ENCODE assay signal across 9 cellular contexts in genomic region chr2:47172156-47172921, GRCh38. TPM values are rescaled to one million over a fixed set of nuclear protein-coding genes. Genes with fewer than 3 reads are reported as not detected.
DNase-seq lines count a peak whose midpoint lies in the region; ATAC-seq, FAIRE-seq and TF ChIP-seq lines count a peak whose summit lies in the region.
"Had no signal": no experiment of that assay in that cellular context is flagged by ENCODE, and none has a peak within 500 bp of the region (broad histone marks: within the 10 kb centered on the region; RNA-seq: fewer than 3 reads in every experiment).

No MANE protein-coding gene starts in this region.

- no peak overlapping the region for H3K9ac ChIP-seq in adipocyte (ENCODE audit: low read length)

- H3K4me3 ChIP-seq in A673 (ENCODE audit: low read depth, low read length, poor library complexity, severe bottlenecking) (peak overlapping the region; percentile 2), adipocyte (ENCODE audit: low read length) (peak overlapping the region; percentile 12)

- H3K4me1 ChIP-seq in A673 (ENCODE audit: insufficient read depth, low read length, poor library complexity, severe bottlenecking) (peaks cover 33% of the 10 kb centered on the region), adipocyte (ENCODE audit: control insufficient read depth, insufficient read depth, low read length) (peaks cover 47% of the 10 kb centered on the region)

- H3K36me3 ChIP-seq in A673 (ENCODE audit: insufficient read depth, low read length, poor library complexity, severe bottlenecking): peaks cover 52% of the 10 kb centered on the region
- peaks cover 27% of the 10 kb centered on the region for H3K36me3 ChIP-seq in adipocyte (ENCODE audit: control insufficient read depth, insufficient read depth, low read length, severe bottlenecking)

- TF ChIP-seq POLR2A in H54 (IDR thresholded peaks at IDR 0.05; ENCODE audit: low read depth, low read length): no peak

- CTCF ChIA-PET in A673 (lab: Charles Lee): no interaction called here

- POLR2A ChIA-PET in A673 (lab: Charles Lee; ENCODE audit: low non-redundant PET): no interaction called here

- H3K27me3 ChIP-seq in A673 (replicated peaks; ENCODE audit: insufficient read depth, low read depth, low read length, poor library complexity): no peaks in the 10 kb centered on the region
- no peaks in the 10 kb centered on the region for H3K27me3 ChIP-seq in adipocyte (replicated peaks; ENCODE audit: control insufficient read depth, insufficient read depth, low read length)

- no peaks in the 10 kb centered on the region for H3K9me3 ChIP-seq in A673 (ENCODE audit: low read depth, low read length, poor library complexity, severe bottlenecking)
- no peaks in the 10 kb centered on the region for H3K9me3 ChIP-seq in adipocyte (ENCODE audit: control insufficient read depth, low read length)

- no TSS peak for BruUV-seq in A673 (replicated peaks; lab: Mats Ljungman, UMichigan)

- H3K27ac ChIP-seq in A673 (ENCODE audit: low read depth, low read length, poor library complexity, severe bottlenecking): no peak overlapping the region

- ATAC-seq in GM21360 (IDR thresholded peaks at IDR 0.05; ENCODE audit: unreplicated experiment): no peak
- ATAC-seq in GM21737 (IDR thresholded peaks at IDR 0.05; ENCODE audit: unreplicated experiment): no peak
- ATAC-seq in HG03039 (IDR thresholded peaks at IDR 0.05; ENCODE audit: unreplicated experiment): no peak

- no peak for TF ChIP-seq CTCF in A673 (conservative IDR thresholded peaks at IDR 0.05; ENCODE audit: low read depth, low read length)

- FAIRE-seq in H54 (lab: Jason Lieb, UNC): peak; percentile 52

- intact Hi-C loops in A673 (cut with micrococcal nuclease; ENCODE audit: unreplicated experiment): no loop called here

- DNase-seq in A673 (ENCODE audit: low spot score): no peak
- no peak for DNase-seq in H54 (ENCODE audit: insufficient read length, low spot score)
- no peak for DNase-seq in adipocyte (ENCODE audit: low read depth)
- peak; percentile 34 for DNase-seq in medulla oblongata (ENCODE audit: extremely low spot score)
- DNase-seq in NCI-H2107 treated with DMSO at 0.1 percent for 48 hours (lab: John Stamatoyannopoulos, UW; ENCODE audit: unreplicated experiment): no peak
- DNase-seq: midbrain had no signal

RNA-seq across cellular contexts. Expression of gene CALM2, which starts 4.0 kb away (rescaled TPM):
- 477 and 520 TPM in 2 replicates for total RNA-seq in A673 (2021)

RNA-seq across cellular contexts. Expression of gene STPG4, which starts 17.2 kb away (rescaled TPM):
- 0.37 and 0.75 TPM in 2 replicates for total RNA-seq in A673 (2021)
